In genomic region chr12:98399532-98399931, GRCh38 we compare ENCODE assay signal across 8 cellular contexts.
A peak's percentile ranks its signal among the peaks of the same experiment; 100 is the strongest.
DNase-seq lines count a peak whose midpoint lies in the region; ATAC-seq and TF ChIP-seq lines count a peak whose summit lies in the region.

No MANE protein-coding gene starts in this region.

- no peak overlapping the region for H3K4me3 ChIP-seq in transverse colon

- no peaks in the 10 kb centered on the region for H3K36me3 ChIP-seq in transverse colon

- peaks cover 38% of the 10 kb centered on the region for H3K4me1 Mint-ChIP-seq in activated B cell treated with CpG ODN at 0.5 μM for 24 hours

- intact Hi-C loops in activated B cell treated with CpG ODN at 0.5 μM for 24 hours (cut with micrococcal nuclease) (no loop called here), posterior cingulate gyrus (cut with DNase I) (loop anchor here (5.0 kb wide), 1 partner anchor 1412 kb away; no protein-coding TSS in a partner anchor), transverse colon (cut with DNase I; ENCODE audit: low total_unique reads) (no loop called here)

- no peaks in the 10 kb centered on the region for H3K9me3 ChIP-seq in transverse colon

- TF ChIP-seq CTCF in activated B cell treated with CpG ODN at 0.5 μM for 24 hours (IDR thresholded peaks at IDR 0.05) (no peak), transverse colon (IDR thresholded peaks at IDR 0.05) (no peak)

- no peak for TF ChIP-seq EP300 in transverse colon (IDR thresholded peaks at IDR 0.05; ENCODE audit: low read depth)

- in situ Hi-C loops in transverse colon (cut with MboI; ENCODE audit: low pct_ligation_motif_present in 1 of 4, low pct_unique_long_range_greater_than_20kb in 1 of 4, low sequenced_read_pairs in 3 of 4), result loop anchor here in 3 of 4 donors (25.0 kb wide), 4 partner anchors 1237 to 1837 kb away; no protein-coding TSS in a partner anchor

- no peak for TF ChIP-seq POLR2A in transverse colon (IDR thresholded peaks at IDR 0.05)

- peak overlapping the region; percentile 39 for H3K4me3 Mint-ChIP-seq in activated B cell treated with CpG ODN at 0.5 μM for 24 hours

- DNase-seq in Ammon's horn (ENCODE audit: low spot score) (peak; percentile 26), Kasumi-1 (lab: John Stamatoyannopoulos, UW) (peak; percentile 67 to 81), activated B cell treated with CpG ODN at 0.5 μM for 24 hours (no peak), posterior cingulate gyrus (peak in 8 of 10 donors; percentile 22 to 90 (median 45)), cerebellar cortex (ENCODE audit: low spot score) (no peak), transverse colon (no peak)
- peak; percentile 15 for DNase-seq in central memory CD4-positive, alpha-beta T cell

- H3K27ac Mint-ChIP-seq in activated B cell treated with CpG ODN at 0.5 μM for 24 hours, result peak overlapping the region; percentile 33

- ATAC-seq in GM19463 (IDR thresholded peaks at IDR 0.05; ENCODE audit: unreplicated experiment) (peak; percentile 29), activated B cell treated with CpG ODN at 0.5 μM for 24 hours (ENCODE audit: low read depth) (peak; percentile 29)

- H3K4me1 ChIP-seq in transverse colon, result peaks cover 0 to 8% (median 4%) of the 10 kb centered on the region in 4 donors

- WGBS in transverse colon (ENCODE audit: low coverage in 1 of 2), 2 donors, result 20 to 45% methylated on average over 1 to 9 of the region's 9 CpGs

- H3K27me3 Mint-ChIP-seq in activated B cell treated with CpG ODN at 0.5 μM for 24 hours, result no peaks in the 10 kb centered on the region

- no peaks in the 10 kb centered on the region for H3K9me3 Mint-ChIP-seq in activated B cell treated with CpG ODN at 0.5 μM for 24 hours

- no peaks in the 10 kb centered on the region for H3K27me3 ChIP-seq in transverse colon

- H3K27ac ChIP-seq in transverse colon, result no peak overlapping the region

- H3K36me3 Mint-ChIP-seq in activated B cell treated with CpG ODN at 0.5 μM for 24 hours (ENCODE audit: low read depth), result no peaks in the 10 kb centered on the region

- CTCF ChIA-PET in activated B cell treated with CpG ODN at 0.5 μM for 24 hours (lab: Charles Lee), result no interaction called here

- POLR2A ChIA-PET in activated B cell treated with CpG ODN at 0.5 μM for 24 hours (lab: Charles Lee), result no interaction called here

Comparison
In these comparisons a context has a peak if more than half of its experiments do, and no peak if none do; other contexts are left out.
1. DNase-seq: peak in Ammon's horn (single experiment), Kasumi-1 (2 of 2), central memory CD4-positive, alpha-beta T cell (single experiment) and posterior cingulate gyrus (8 of 10); none in activated B cell treated with CpG ODN at 0.5 μM for 24 hours (single experiment), cerebellar cortex (single experiment) and transverse colon (single experiment).